In the genomic region with DNA sequence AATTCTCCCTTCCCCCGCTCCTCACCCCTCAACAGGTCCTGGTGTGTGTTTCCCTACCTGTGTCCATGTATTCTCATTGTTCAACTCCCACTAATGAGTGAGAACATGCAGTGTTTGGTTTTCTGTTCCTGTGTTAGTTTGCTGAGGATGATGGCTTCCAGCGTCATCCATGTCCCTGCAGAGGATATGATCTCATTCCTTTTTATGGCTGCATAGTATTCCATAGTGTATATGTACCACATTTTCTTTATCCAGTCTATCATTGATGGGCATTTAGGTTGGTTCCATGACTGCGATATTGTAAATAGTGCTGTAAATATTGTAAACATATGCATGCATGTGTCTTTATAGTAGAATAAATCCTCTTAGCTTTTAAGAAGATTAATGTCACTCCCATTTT, we compare ENCODE assay signal across 5 cellular contexts.
A peak's percentile ranks its signal among the peaks of the same experiment; 100 is the strongest.
DNase-seq lines count a peak whose midpoint lies in the region; ATAC-seq, FAIRE-seq and TF ChIP-seq lines count a peak whose summit lies in the region.
"Not testable (repeated sequence)": the region's sequence is repeated elsewhere in the genome, so short reads cannot be mapped to it uniquely, and the experiment has no call there.

No MANE protein-coding gene starts in this region.

- H3K27me3 Mint-ChIP-seq in activated CD4-positive, alpha-beta T cell treated with anti-CD3 and anti-CD28 coated beads, Interleukin-2, amount 10 ng/mL, durations not matched to agents 7 days and 5 days: not testable (repeated sequence)

- not testable (repeated sequence) for H3K4me3 Mint-ChIP-seq in activated CD4-positive, alpha-beta T cell treated with anti-CD3 and anti-CD28 coated beads, Interleukin-2, amount 10 ng/mL, durations not matched to agents 7 days and 5 days

- peaks cover 76% of the 10 kb centered on the region for H3K79me2 ChIP-seq in K562 (ENCODE audit: control insufficient read depth, insufficient read depth, low read length)

- not testable (repeated sequence) for H4K20me1 ChIP-seq in K562 (replicated peaks; ENCODE audit: control insufficient read depth, insufficient read depth, low read length)

- not testable (repeated sequence) for H3K9ac ChIP-seq in K562 (ENCODE audit: insufficient read depth in 1 of 2, low read depth in 2 of 2, low read length in 2 of 2)

- not testable (repeated sequence) for TF ChIP-seq RAD21 in K562 (CRISPR knock-in tag; conservative IDR thresholded peaks at IDR 0.05 in 1 of 2, IDR thresholded peaks at IDR 0.05 in 1 of 2)

- not testable (repeated sequence) for H3K4me3 ChIP-seq in HEK293 (ENCODE audit: low read depth, low read length); K562

- CTCF ChIA-PET in HEK293 (lab: Yijun Ruan, JAX): interaction anchor here (0.6 to 0.8 kb wide), 2 partner anchors 8 to 14 kb away, joined by 3 to 4 read pairs; no protein-coding TSS in a partner anchor
- CTCF ChIA-PET in activated CD4-positive, alpha-beta T cell treated with anti-CD3 and anti-CD28 coated beads, Interleukin-2, amount 10 ng/mL, durations not matched to agents 7 days and 5 days (lab: Charles Lee); K562 (lab: Yijun Ruan, JAX; ENCODE audit: low intra/inter-chr PET ratio): not testable (repeated sequence)

- not testable (repeated sequence) for H3K27ac ChIP-seq in HEK293 (ENCODE audit: extremely low read depth, low read depth, low read length); K562 (ENCODE audit: extremely low read depth, low read depth, low read length)

- TF ChIP-seq EP300 in K562 (IDR thresholded peaks at IDR 0.05; ENCODE audit: low read length): not testable (repeated sequence)

- FAIRE-seq in K562 (lab: Jason Lieb, UNC): not testable (repeated sequence)

- ATAC-seq in SK-N-SH treated with all-trans-retinoic acid at 6 μM for 48 hours, K562: not testable (repeated sequence)

- not testable (repeated sequence) for BruUV-seq in K562 (replicated peaks; lab: Mats Ljungman, UMichigan)

- H2AFZ ChIP-seq in K562 (ENCODE audit: low read depth, low read length): not testable (repeated sequence)

- H3K4me1 ChIP-seq in HEK293 (ENCODE audit: control insufficient read depth, insufficient read depth, low read length): peaks cover 18% of the 10 kb centered on the region
- H3K4me1 ChIP-seq in K562 (replicated peaks in 1 of 2; ENCODE audit: control insufficient read depth in 2 of 2, insufficient read depth in 2 of 2, low read length in 2 of 2): not testable (repeated sequence)

- not testable (repeated sequence) for H3K4me1 Mint-ChIP-seq in activated CD4-positive, alpha-beta T cell treated with anti-CD3 and anti-CD28 coated beads, Interleukin-2, amount 10 ng/mL, durations not matched to agents 7 days and 5 days

- not testable (repeated sequence) for TF ChIP-seq CTCF in HEK293 (tag by site-specific recombination; IDR thresholded peaks at IDR 0.05); K562 (IDR thresholded peaks at IDR 0.05 in 2 of 3, conservative IDR thresholded peaks at IDR 0.05 in 1 of 3; ENCODE audit: insufficient read depth in 2 of 3, low read depth in 1 of 3, low read length in 3 of 3)

- not testable (repeated sequence) for H3K36me3 ChIP-seq in HEK293 (ENCODE audit: control insufficient read depth in 2 of 2, insufficient read depth in 1 of 2, low read length in 2 of 2)
- H3K36me3 ChIP-seq in K562 (ENCODE audit: control insufficient read depth, insufficient read depth, low read length): peaks cover 27% of the 10 kb centered on the region

- intact Hi-C loops in K562 (cut with micrococcal nuclease): not testable (repeated sequence)

- not testable (repeated sequence) for H3K4me2 ChIP-seq in K562 (ENCODE audit: insufficient read depth, low read length)

- TF ChIP-seq POLR2A in K562 (conservative IDR thresholded peaks at IDR 0.05): not testable (repeated sequence)

- H3K9me1 ChIP-seq in K562 (ENCODE audit: control insufficient read depth, insufficient read depth, low read length): not testable (repeated sequence)

- not testable (repeated sequence) for H3K27me3 ChIP-seq in K562 (ENCODE audit: control insufficient read depth in 2 of 2, insufficient read depth in 2 of 2, low read length in 2 of 2)

- peak overlapping the region; percentile 21 for H3K27ac Mint-ChIP-seq in activated CD4-positive, alpha-beta T cell treated with anti-CD3 and anti-CD28 coated beads, Interleukin-2, amount 10 ng/mL, durations not matched to agents 7 days and 5 days

- in situ Hi-C loops in K562 (cut with MboI): not testable (repeated sequence)

- peaks cover 15% of the 10 kb centered on the region for H3K36me3 Mint-ChIP-seq in activated CD4-positive, alpha-beta T cell treated with anti-CD3 and anti-CD28 coated beads, Interleukin-2, amount 10 ng/mL, durations not matched to agents 7 days and 5 days (ENCODE audit: low read depth)

- POLR2A ChIA-PET in HEK293 (lab: Yijun Ruan, JAX) (interaction anchor here (0.6 kb wide), 1 partner anchor 83 kb away, joined by 5 read pairs; no protein-coding TSS in a partner anchor), K562 (lab: Yijun Ruan, JAX) (interaction anchor here (1.4 kb wide), 1 partner anchor 9 kb away, joined by 5 read pairs; no protein-coding TSS in a partner anchor)
- POLR2A ChIA-PET in activated CD4-positive, alpha-beta T cell treated with anti-CD3 and anti-CD28 coated beads, Interleukin-2, amount 10 ng/mL, durations not matched to agents 7 days and 5 days (lab: Charles Lee): not testable (repeated sequence)

- H3K9me3 Mint-ChIP-seq in activated CD4-positive, alpha-beta T cell treated with anti-CD3 and anti-CD28 coated beads, Interleukin-2, amount 10 ng/mL, durations not matched to agents 7 days and 5 days: not testable (repeated sequence)

- DNase-seq in NCI-H82 (lab: John Stamatoyannopoulos, UW): peak; percentile 6
- DNase-seq in activated CD4-positive, alpha-beta T cell treated with anti-CD3 and anti-CD28 coated beads, Interleukin-2, amount 10 ng/mL, durations not matched to agents 7 days and 5 days; K562 (ENCODE audit: extremely low read depth in 1 of 4, low spot score in 3 of 4): not testable (repeated sequence)

- H3K9me3 ChIP-seq in HEK293 (ENCODE audit: control insufficient read depth, insufficient read depth, low read depth, low read length); K562 (replicated peaks; ENCODE audit: control insufficient read depth, insufficient read depth, low read depth, low read length): not testable (repeated sequence)

- 92% methylated on average over 3 of the region's 3 CpGs for WGBS in K562 (ENCODE audit: insufficient coverage, low coverage, missing lambda C conversion rate)

TF ChIP-seq in HEK293, 187 proteins besides CTCF, POLR2A, EP300 and RAD21:
- TF ChIP-seq SCRT2 (tag by site-specific recombination; IDR thresholded peaks at IDR 0.05) (0 out of 2 replicates have a peak, but pooled peaks have one; percentile 48), ZNF146 (tag by site-specific recombination; IDR thresholded peaks at IDR 0.05) (peak; percentile 94), SCRT1 (tag by site-specific recombination; IDR thresholded peaks at IDR 0.05; ENCODE audit: borderline replicate concordance) (0 out of 2 replicates have a peak, but pooled peaks have one; percentile 20)
- TF ChIP-seq, protein P1, sequence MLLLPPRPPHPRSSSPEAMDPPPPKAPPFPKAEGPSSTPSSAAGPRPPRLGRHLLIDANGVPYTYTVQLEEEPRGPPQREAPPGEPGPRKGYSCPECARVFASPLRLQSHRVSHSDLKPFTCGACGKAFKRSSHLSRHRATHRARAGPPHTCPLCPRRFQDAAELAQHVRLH (tag by site-specific recombination; IDR thresholded peaks at IDR 0.05): peak; percentile 54; the same call in 1 of the 2 replicates

TF ChIP-seq in SK-N-SH treated with all-trans-retinoic acid at 6 μM for 48 hours, 23 proteins besides CTCF, POLR2A, EP300 and RAD21:
- TF ChIP-seq ZNF8 (CRISPR knock-in tag; IDR thresholded peaks at IDR 0.05): peak; percentile 15; the same call in 1 of the 2 replicates

TF ChIP-seq in K562, 482 proteins besides CTCF, POLR2A, EP300 and RAD21:
- peak; percentile 77 for TF ChIP-seq ZNF146 (CRISPR knock-in tag; IDR thresholded peaks at IDR 0.05; ENCODE audit: unreplicated experiment)
- TF ChIP-seq KDM1A (IDR thresholded peaks at IDR 0.05): 0 out of 4 replicates have a peak, but pooled peaks of 1 of the 2 experiments have one; percentile 8
